14 cellular contexts compared by ENCODE assay signal in the genomic region with DNA sequence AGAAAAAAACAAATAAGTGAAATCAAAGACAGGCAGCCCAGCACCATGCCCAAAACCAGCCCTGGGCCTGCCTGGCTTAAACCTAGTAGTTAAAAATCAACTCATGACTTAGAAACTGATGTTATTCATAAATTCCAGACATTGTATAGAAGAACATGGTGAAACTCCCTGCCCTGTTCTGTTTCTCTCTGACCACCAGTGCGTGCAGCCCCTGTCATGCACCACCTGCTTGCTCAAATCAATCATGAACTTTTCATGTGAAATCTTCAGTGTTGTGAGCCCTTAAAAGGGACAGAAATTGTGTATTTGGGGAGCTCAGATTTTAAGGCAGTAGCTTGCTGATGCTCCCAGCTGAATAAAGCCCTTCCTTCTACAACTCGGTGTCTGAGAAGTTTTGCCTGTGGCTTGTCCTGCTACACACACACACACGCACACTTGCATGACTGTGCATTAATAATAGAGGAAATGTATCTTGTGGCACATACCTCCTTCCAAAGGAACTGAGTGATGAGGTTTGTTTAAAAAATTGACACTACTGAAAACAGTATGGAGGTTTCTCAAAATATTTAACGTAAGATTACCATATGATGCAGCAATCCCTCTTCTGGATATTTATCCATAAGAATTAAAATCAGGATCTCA. TPM values are rescaled to one million over a fixed set of nuclear protein-coding genes. Genes with fewer than 3 reads are reported as not detected.
A peak's percentile ranks its signal among the peaks of the same experiment; 100 is the strongest.
DNase-seq lines count a peak whose midpoint lies in the region; ATAC-seq and TF ChIP-seq lines count a peak whose summit lies in the region.
"Had no signal": no experiment of that assay in that cellular context is flagged by ENCODE, and none has a peak within 500 bp of the region (broad histone marks: within the 10 kb centered on the region; RNA-seq: fewer than 3 reads in every experiment).

No MANE protein-coding gene starts in this region.

- no peaks in the 10 kb centered on the region for H3K23me2 ChIP-seq in H9 (ENCODE audit: insufficient read length, low read depth, low read length, poor library complexity, severe bottlenecking)

- H3K4me3 Mint-ChIP-seq in H9 (peak overlapping the region; percentile 35 to 41; a peak in 3 of 5 replicates), WTC11 (peak overlapping the region; percentile 34)
- H3K4me3 Mint-ChIP-seq: CD4-positive, alpha-beta memory T cell had no signal

- H3K36me3 Mint-ChIP-seq in H9 (ENCODE audit: insufficient read depth in 1 of 3, low read depth in 3 of 3) (peaks cover 0 to 2% (median 0%) of the 10 kb centered on the region in 3 experiments; a peak in 1 of 7 replicates), WTC11 (no peaks in the 10 kb centered on the region)
- H3K36me3 Mint-ChIP-seq: CD4-positive, alpha-beta memory T cell had no signal

- peak overlapping the region; percentile 61 to 77 (median 68); a peak in 5 of 7 replicates for H3K27ac Mint-ChIP-seq in H9
- peak overlapping the region; percentile 57 for H3K27ac Mint-ChIP-seq in WTC11
- H3K27ac Mint-ChIP-seq: CD4-positive, alpha-beta memory T cell had no signal

- H2BK5ac ChIP-seq in H9 (ENCODE audit: insufficient read length, low read length) = no peak overlapping the region

- no peaks in the 10 kb centered on the region for H3K9me3 ChIP-seq in H9 (ENCODE audit: control insufficient read depth, low read depth, low read length)
- no peaks in the 10 kb centered on the region for H3K9me3 ChIP-seq in skeletal muscle satellite cell (replicated peaks; ENCODE audit: low read length)

- no peak overlapping the region for H3T11ph ChIP-seq in H9 (ENCODE audit: low read length)

- no peak overlapping the region for H3K4me3 ChIP-seq in skeletal muscle satellite cell (ENCODE audit: low read length)

- H3K4me2 ChIP-seq in H9 (ENCODE audit: insufficient read depth, insufficient read length, low read length) (peak overlapping the region; percentile 42), skeletal muscle satellite cell (ENCODE audit: low read length) (peak overlapping the region; percentile 31)

- H3K4me1 ChIP-seq in H9 (ENCODE audit: insufficient read depth, low read length) = peaks cover 5% of the 10 kb centered on the region; the same call in 1 of the 2 replicates
- H3K4me1 ChIP-seq in skeletal muscle satellite cell (ENCODE audit: control insufficient read depth, insufficient read depth, low read length) = peaks cover 27% of the 10 kb centered on the region

- no peaks in the 10 kb centered on the region for H3K9me3 Mint-ChIP-seq in H9
- H3K9me3 Mint-ChIP-seq in WTC11 = no peaks in the 10 kb centered on the region
- H3K9me3 Mint-ChIP-seq: CD4-positive, alpha-beta memory T cell had no signal

- H3K56ac ChIP-seq in H9 (ENCODE audit: insufficient read length, low read depth, low read length) = no peak overlapping the region

- no peaks in the 10 kb centered on the region for H3K79me1 ChIP-seq in H9 (ENCODE audit: insufficient read depth, low read depth, low read length, poor library complexity, severe bottlenecking)

- H2BK12ac ChIP-seq in H9 (ENCODE audit: insufficient read length, low read depth, low read length) = no peak overlapping the region

- POLR2A ChIA-PET in WTC11 (lab: Charles Lee) = interaction anchor here (2.2 kb wide), 1 partner anchor 152 kb away, joined by 11 read pairs; no protein-coding TSS in a partner anchor

- ATAC-seq in WTC11 (no peak), HG03280 (IDR thresholded peaks at IDR 0.05; ENCODE audit: unreplicated experiment) (no peak)

- H2BK120ac ChIP-seq in H9 (ENCODE audit: low read depth, low read length, poor library complexity, severe bottlenecking) = no peak overlapping the region

- H3K4me1 Mint-ChIP-seq in H9 (peaks cover 33 to 37% of the 10 kb centered on the region in 2 experiments), WTC11 (peaks cover 38% of the 10 kb centered on the region)
- H3K4me1 Mint-ChIP-seq: CD4-positive, alpha-beta memory T cell had no signal

- H3K14ac ChIP-seq in H9 (ENCODE audit: insufficient read depth, low read length) = no peak overlapping the region

- H3K79me2 ChIP-seq in H9 (ENCODE audit: insufficient read depth, low read length) = no peaks in the 10 kb centered on the region

- no peaks in the 10 kb centered on the region for H3K27me3 ChIP-seq in H9 (ENCODE audit: insufficient read depth, low read length)
- H3K27me3 ChIP-seq in skeletal muscle satellite cell (ENCODE audit: control insufficient read depth, insufficient read depth, low read length) = no peaks in the 10 kb centered on the region

- H3K27me3 Mint-ChIP-seq in H9 (ENCODE audit: low read depth) (no peaks in the 10 kb centered on the region), WTC11 (ENCODE audit: low read depth) (no peaks in the 10 kb centered on the region)
- H3K27me3 Mint-ChIP-seq: CD4-positive, alpha-beta memory T cell had no signal

- no peak overlapping the region for H2AK5ac ChIP-seq in H9 (ENCODE audit: insufficient read length, low read length)

- H2BK20ac ChIP-seq in H9 (ENCODE audit: low read depth, low read length, poor library complexity, severe bottlenecking) = no peak overlapping the region

- H3K4ac ChIP-seq in H9 (ENCODE audit: low read depth, low read length) = no peak overlapping the region

- H4K8ac ChIP-seq in H9 (replicated peaks; ENCODE audit: insufficient read length, low read depth, low read length) = no peak overlapping the region

- no peak for DNase-seq in H9
- DNase-seq in WTC11 (ENCODE audit: low spot score) = no peak
- peak; percentile 78 for DNase-seq in kidney glomerular epithelial cell (lab: John Stamatoyannopoulos, UW)
- no peak for DNase-seq in stimulated activated CD4-positive, alpha-beta T cell treated with anti-CD3 and anti-CD28 coated beads, Interleukin-4, amount 100 ng/mL, for 24 hours
- no peak for DNase-seq in NCI-H187 (lab: John Stamatoyannopoulos, UW)
- DNase-seq: activated naive CD4-positive, alpha-beta T cell treated with anti-CD3 and anti-CD28 coated beads, Interleukin-2, amount 50 U/mL, for 16 hours; CD4-positive, alpha-beta memory T cell; central memory CD4-positive, alpha-beta T cell; NCI-H2029 treated with DMSO at 0.1 percent for 48 hours; SIG-M5 had no signal

- no peak overlapping the region for H3K27ac ChIP-seq in H9 (ENCODE audit: insufficient read length, low read depth, low read length)

- H2AFZ ChIP-seq in H9 (ENCODE audit: low read length) = no peak overlapping the region

- no peak overlapping the region for H2BK15ac ChIP-seq in H9 (ENCODE audit: low read depth, low read length)

- no peak overlapping the region for H4K91ac ChIP-seq in H9 (ENCODE audit: insufficient read length, low read depth, low read length)

- H3K18ac ChIP-seq in H9 (ENCODE audit: insufficient read length, low read depth, low read length) = no peak overlapping the region

- H4K20me1 ChIP-seq in H9 (ENCODE audit: control insufficient read depth, insufficient read depth, insufficient read length) = no peaks in the 10 kb centered on the region

- WGBS in H9 (ENCODE audit: extremely low coverage, insufficient read length, low lambda C conversion rate) = no CpG with 5 or more reads among the region's 4 CpGs

- H3K9ac ChIP-seq in H9 (ENCODE audit: extremely low read depth, insufficient read length, low read length) (no peak overlapping the region), skeletal muscle satellite cell (ENCODE audit: low read depth, low read length) (peak overlapping the region; percentile 30)

- H3K23ac ChIP-seq in H9 (ENCODE audit: insufficient read length, low read depth, low read length) = no peak overlapping the region

- H3K36me3 ChIP-seq in skeletal muscle satellite cell (ENCODE audit: insufficient read depth, low read length) = no peaks in the 10 kb centered on the region

- H4K5ac ChIP-seq in H9 (ENCODE audit: insufficient read length, low read depth, low read length) = no peak overlapping the region

- CTCF ChIA-PET in WTC11 (lab: Charles Lee) = interaction anchor here (1.1 to 1.4 kb wide), 3 partner anchors 33 to 152 kb away, joined by 3 to 4 read pairs (median 4); no protein-coding TSS in a partner anchor

- TF ChIP-seq CTCF in H9 (conservative IDR thresholded peaks at IDR 0.05) = no peak
- TF ChIP-seq CTCF in WTC11 (IDR thresholded peaks at IDR 0.05) = no peak

TF ChIP-seq in WTC11, 78 proteins besides CTCF, POLR2A, EP300 and RAD21:
- TF ChIP-seq PRRX2 (CRISPR knock-in tag; IDR thresholded peaks at IDR 0.05) = no peak
- TF ChIP-seq, protein P1, sequence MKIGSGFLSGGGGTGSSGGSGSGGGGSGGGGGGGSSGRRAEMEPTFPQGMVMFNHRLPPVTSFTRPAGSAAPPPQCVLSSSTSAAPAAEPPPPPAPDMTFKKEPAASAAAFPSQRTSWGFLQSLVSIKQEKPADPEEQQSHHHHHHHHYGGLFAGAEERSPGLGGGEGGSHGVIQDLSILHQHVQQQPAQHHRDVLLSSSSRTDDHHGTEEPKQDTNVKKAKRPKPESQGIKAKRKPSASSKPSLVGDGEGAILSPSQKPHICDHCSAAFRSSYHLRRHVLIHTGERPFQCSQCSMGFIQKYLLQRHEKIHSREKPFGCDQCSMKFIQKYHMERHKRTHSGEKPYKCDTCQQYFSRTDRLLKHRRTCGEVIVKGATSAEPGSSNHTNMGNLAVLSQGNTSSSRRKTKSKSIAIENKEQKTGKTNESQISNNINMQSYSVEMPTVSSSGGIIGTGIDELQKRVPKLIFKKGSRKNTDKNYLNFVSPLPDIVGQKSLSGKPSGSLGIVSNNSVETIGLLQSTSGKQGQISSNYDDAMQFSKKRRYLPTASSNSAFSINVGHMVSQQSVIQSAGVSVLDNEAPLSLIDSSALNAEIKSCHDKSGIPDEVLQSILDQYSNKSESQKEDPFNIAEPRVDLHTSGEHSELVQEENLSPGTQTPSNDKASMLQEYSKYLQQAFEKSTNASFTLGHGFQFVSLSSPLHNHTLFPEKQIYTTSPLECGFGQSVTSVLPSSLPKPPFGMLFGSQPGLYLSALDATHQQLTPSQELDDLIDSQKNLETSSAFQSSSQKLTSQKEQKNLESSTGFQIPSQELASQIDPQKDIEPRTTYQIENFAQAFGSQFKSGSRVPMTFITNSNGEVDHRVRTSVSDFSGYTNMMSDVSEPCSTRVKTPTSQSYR (CRISPR knock-in tag; IDR thresholded peaks at IDR 0.05) = no peak
- no peak for TF ChIP-seq NFE2L1 (CRISPR knock-in tag; IDR thresholded peaks at IDR 0.05)
- TF ChIP-seq GTF2I (CRISPR knock-in tag; conservative IDR thresholded peaks at IDR 0.05) = no peak
- TF ChIP-seq CREM (CRISPR knock-in tag; IDR thresholded peaks at IDR 0.05) = no peak
- TF ChIP-seq, protein P2, sequence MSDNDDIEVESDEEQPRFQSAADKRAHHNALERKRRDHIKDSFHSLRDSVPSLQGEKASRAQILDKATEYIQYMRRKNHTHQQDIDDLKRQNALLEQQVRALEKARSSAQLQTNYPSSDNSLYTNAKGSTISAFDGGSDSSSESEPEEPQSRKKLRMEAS (CRISPR knock-in tag; IDR thresholded peaks at IDR 0.05) = no peak
- TF ChIP-seq TEAD4 (CRISPR knock-in tag; IDR thresholded peaks at IDR 0.05) = no peak
- no peak for TF ChIP-seq RORB (CRISPR knock-in tag; IDR thresholded peaks at IDR 0.05)

RNA-seq across cellular contexts. Expression of a gene that starts 39.2 kb away (rescaled TPM):
- total RNA-seq in H9 (2021) (not detected in 2 replicates), WTC11 (2021) (0.11 TPM in 1 of 3 replicates, not detected in the others)
- not detected in 2 replicates for total RNA-seq in skeletal muscle satellite cell (2012; rRNA removed)
- total RNA-seq: CD4-positive, alpha-beta memory T cell; skeletal muscle tissue; subcutaneous adipose tissue had no signal
